8 cellular contexts compared by ENCODE assay signal in genomic region chr15:74320358-74321247, GRCh38. TPM values are rescaled to one million over a fixed set of nuclear protein-coding genes. Genes with fewer than 3 reads are reported as not detected.
DNase-seq lines count a peak whose midpoint lies in the region; ATAC-seq and TF ChIP-seq lines count a peak whose summit lies in the region.

No MANE protein-coding gene starts in this region.

- H3K27ac ChIP-seq in HUES64 (ENCODE audit: low read depth, low read length): peak overlapping the region; percentile 63
- H3K27ac ChIP-seq in SJCRH30: no peak overlapping the region

- no peak overlapping the region for H3K9ac ChIP-seq in HUES64 (ENCODE audit: low read depth, low read length)

- peaks cover 24% of the 10 kb centered on the region for H3K4me1 ChIP-seq in HUES64 (ENCODE audit: insufficient read depth, low read length)
- peaks cover 36% of the 10 kb centered on the region for H3K4me1 ChIP-seq in SJCRH30

- ATAC-seq in HG03457 (IDR thresholded peaks at IDR 0.05; ENCODE audit: unreplicated experiment): no peak
- no peak for ATAC-seq in GM18502 (IDR thresholded peaks at IDR 0.05; ENCODE audit: poor library complexity, unreplicated experiment)
- no peak for ATAC-seq in GM18498 (IDR thresholded peaks at IDR 0.05; ENCODE audit: unreplicated experiment)

- peak; percentile 89 for TF ChIP-seq CTCF in cardiac fibroblast (IDR thresholded peaks at IDR 0.05; ENCODE audit: low read depth, low read length)

- DNase-seq in Daoy (ENCODE audit: low read depth): peak; percentile 69
- DNase-seq in SJCRH30: peak; percentile 84 to 91
- peak; percentile 60 to 69 for DNase-seq in cardiac fibroblast (ENCODE audit: low read depth in 2 of 2)
- DNase-seq in medulla oblongata (ENCODE audit: extremely low spot score): peak; percentile 41

- H3K4me3 ChIP-seq in HUES64 (ENCODE audit: low read length): no peak overlapping the region
- no peak overlapping the region for H3K4me3 ChIP-seq in SJCRH30
- H3K4me3 ChIP-seq in cardiac fibroblast (replicated peaks in 1 of 2; ENCODE audit: low read depth in 2 of 2, low read length in 2 of 2): no peak overlapping the region

- 81% methylated on average over 9 of the region's 10 CpGs for WGBS in HUES64

- H3K36me3 ChIP-seq in HUES64 (ENCODE audit: insufficient read depth, low read length) (no peaks in the 10 kb centered on the region), SJCRH30 (no peaks in the 10 kb centered on the region)

- H3K27me3 ChIP-seq in HUES64 (ENCODE audit: insufficient read depth, low read length) (no peaks in the 10 kb centered on the region), SJCRH30 (no peaks in the 10 kb centered on the region)

- H3K9me3 ChIP-seq in HUES64 (ENCODE audit: insufficient read depth, low read depth, low read length): no peaks in the 10 kb centered on the region
- H3K9me3 ChIP-seq in SJCRH30 (replicated peaks): no peaks in the 10 kb centered on the region

RNA-seq across cellular contexts. Expression of gene CYP11A1, which starts 46.8 kb away (rescaled TPM):
- total RNA-seq in Daoy (2014; rRNA removed; shearing (Covaris generic)): 0.06 and 0.12 TPM in 2 replicates
- 1.7 TPM for polyA plus RNA-seq in HUES64 (2013, experiment 1 of 2)
- 2.2 TPM for polyA plus RNA-seq in HUES64 (2013, experiment 2 of 2)
- total RNA-seq in SJCRH30 (2014; rRNA removed; shearing (Covaris generic)): not detected in 2 replicates
